8 cellular contexts compared by ENCODE assay signal in genomic region chr6:149990109-149990671, GRCh38. TPM values are rescaled to one million over a fixed set of nuclear protein-coding genes. Genes with fewer than 3 reads are reported as not detected.
DNase-seq lines count a peak whose midpoint lies in the region; ATAC-seq and TF ChIP-seq lines count a peak whose summit lies in the region.

No MANE protein-coding gene starts in this region.

- no peaks in the 10 kb centered on the region for H3K9me3 ChIP-seq in CD8-positive, alpha-beta T cell (ENCODE audit: low read length)
- no peaks in the 10 kb centered on the region for H3K9me3 ChIP-seq in HUES6 (ENCODE audit: control insufficient read depth, insufficient read depth, low read depth, low read length)
- peaks cover 34% of the 10 kb centered on the region for H3K9me3 ChIP-seq in adipocyte (ENCODE audit: control insufficient read depth, low read length)
- no peaks in the 10 kb centered on the region for H3K9me3 ChIP-seq in prostate gland

- H3K9ac ChIP-seq in HUES6 (ENCODE audit: low read length) = no peak overlapping the region
- no peak overlapping the region for H3K9ac ChIP-seq in adipocyte (ENCODE audit: low read length)

- ATAC-seq in CD8-positive, alpha-beta T cell = peak; percentile 12
- no peak for ATAC-seq in HG03460 (IDR thresholded peaks at IDR 0.05; ENCODE audit: unreplicated experiment)
- no peak for ATAC-seq in GM19455 (IDR thresholded peaks at IDR 0.05; ENCODE audit: unreplicated experiment)

- POLR2A ChIA-PET in CD8-positive, alpha-beta T cell (lab: Charles Lee) = interaction anchor here (1.4 kb wide), 1 partner anchor 49 kb away, joined by 4 read pairs; no protein-coding TSS in a partner anchor

- DNase-seq in CD8-positive, alpha-beta T cell = peak in 1 of 7 experiments; percentile 49
- DNase-seq in adipocyte (ENCODE audit: low read depth) = peak; percentile 11
- DNase-seq in middle frontal gyrus (ENCODE audit: extremely low spot score, low spot score) = no peak
- no peak for DNase-seq in prostate gland (ENCODE audit: low spot score)

- WGBS in prostate gland = 3% methylated on average over 39 of the region's 39 CpGs

- intact Hi-C loops in CD8-positive, alpha-beta T cell (cut with DNase I, micrococcal nuclease) = no loop called here
- intact Hi-C loops in prostate gland (cut with DNase I) = no loop called here

- no peaks in the 10 kb centered on the region for H3K36me3 ChIP-seq in CD8-positive, alpha-beta T cell (ENCODE audit: insufficient read depth, low read length)
- H3K36me3 ChIP-seq in HUES6 (ENCODE audit: control insufficient read depth, insufficient read depth, low read length) = no peaks in the 10 kb centered on the region
- no peaks in the 10 kb centered on the region for H3K36me3 ChIP-seq in adipocyte (ENCODE audit: control insufficient read depth, insufficient read depth, low read length, severe bottlenecking)
- H3K36me3 ChIP-seq in prostate gland = no peaks in the 10 kb centered on the region

- H3K4me1 ChIP-seq in CD8-positive, alpha-beta T cell (ENCODE audit: insufficient read depth, low read length) = peaks cover 26% of the 10 kb centered on the region
- H3K4me1 ChIP-seq in HUES6 (ENCODE audit: control insufficient read depth, insufficient read depth, low read length) = peaks cover 22% of the 10 kb centered on the region
- H3K4me1 ChIP-seq in adipocyte (ENCODE audit: control insufficient read depth, insufficient read depth, low read length) = peaks cover 15% of the 10 kb centered on the region
- peaks cover 10% of the 10 kb centered on the region for H3K4me1 ChIP-seq in prostate gland (replicated peaks)

- peaks cover 26% of the 10 kb centered on the region for H3K4me1 Mint-ChIP-seq in CD8-positive, alpha-beta T cell (ENCODE audit: low read depth)
- peaks cover 11% of the 10 kb centered on the region for H3K4me1 Mint-ChIP-seq in nephron

- peak overlapping the region; percentile 84 for H3K4me3 Mint-ChIP-seq in CD8-positive, alpha-beta T cell
- H3K4me3 Mint-ChIP-seq in nephron = peak overlapping the region; percentile 36 to 72 (median 50)

- H3K27me3 Mint-ChIP-seq in CD8-positive, alpha-beta T cell (ENCODE audit: low read depth) = peaks cover 82% of the 10 kb centered on the region
- peaks cover 100% of the 10 kb centered on the region for H3K27me3 Mint-ChIP-seq in nephron (ENCODE audit: low read depth)

- no peak overlapping the region for H3K27ac ChIP-seq in CD8-positive, alpha-beta T cell (ENCODE audit: low read depth, low read length)
- H3K27ac ChIP-seq in HUES6 (ENCODE audit: low read depth, low read length) = no peak overlapping the region
- no peak overlapping the region for H3K27ac ChIP-seq in prostate gland

- no peak overlapping the region for H3K27ac Mint-ChIP-seq in CD8-positive, alpha-beta T cell
- no peak overlapping the region for H3K27ac Mint-ChIP-seq in nephron

- no peaks in the 10 kb centered on the region for H3K36me3 Mint-ChIP-seq in CD8-positive, alpha-beta T cell
- no peaks in the 10 kb centered on the region for H3K36me3 Mint-ChIP-seq in nephron (ENCODE audit: low read depth)

- H3K4me3 ChIP-seq in CD8-positive, alpha-beta T cell (ENCODE audit: low read depth, low read length) = peak overlapping the region; percentile 57
- H3K4me3 ChIP-seq in HUES6 (ENCODE audit: low read depth, low read length) (peak overlapping the region; percentile 54), adipocyte (ENCODE audit: low read length) (peak overlapping the region; percentile 65), prostate gland (no peak overlapping the region)

- H3K9me3 Mint-ChIP-seq in CD8-positive, alpha-beta T cell = peaks cover 8% of the 10 kb centered on the region
- peaks cover 40% of the 10 kb centered on the region for H3K9me3 Mint-ChIP-seq in nephron

- H3K27me3 ChIP-seq in CD8-positive, alpha-beta T cell (ENCODE audit: insufficient read depth, low read length) = peaks cover 42% of the 10 kb centered on the region
- H3K27me3 ChIP-seq in HUES6 (ENCODE audit: control insufficient read depth, insufficient read depth, low read length) (peaks cover 100% of the 10 kb centered on the region), adipocyte (replicated peaks; ENCODE audit: control insufficient read depth, insufficient read depth, low read length) (peaks cover 97% of the 10 kb centered on the region), prostate gland (replicated peaks; ENCODE audit: insufficient read depth) (peaks cover 43% of the 10 kb centered on the region)

- TF ChIP-seq POLR2A in prostate gland (IDR thresholded peaks at IDR 0.05) = no peak

- no peak for TF ChIP-seq CTCF in CD8-positive, alpha-beta T cell (IDR thresholded peaks at IDR 0.05)
- no peak for TF ChIP-seq CTCF in nephron (IDR thresholded peaks at IDR 0.05; ENCODE audit: unreplicated experiment in 3 of 3)
- TF ChIP-seq CTCF in prostate gland (IDR thresholded peaks at IDR 0.05) = no peak

- CTCF ChIA-PET in CD8-positive, alpha-beta T cell (lab: Charles Lee) = interaction anchor here (0.8 kb wide), 1 partner anchor 17 kb away, joined by 6 read pairs; no protein-coding TSS in a partner anchor

RNA-seq across cellular contexts. Expression of gene ULBP1, which starts 26.4 kb away (rescaled TPM):
- under 1 TPM; 0.28 to 0.41 TPM for total RNA-seq in CD8-positive, alpha-beta T cell
- 1 to 10 TPM in 1 of 2 donors, not detected in 1; 2.8 TPM for total RNA-seq in prostate gland

RNA-seq across cellular contexts. Expression of gene RAET1L, which starts 35.1 kb away (rescaled TPM):
- not detected for total RNA-seq in CD8-positive, alpha-beta T cell
- not detected for total RNA-seq in prostate gland

RNA-seq across cellular contexts. Expression of gene ULBP2, which starts 48.4 kb away (rescaled TPM):
- total RNA-seq in CD8-positive, alpha-beta T cell = 1 to 10 TPM; 7.2 to 9.7 TPM
- under 1 TPM; 0.32 to 0.40 TPM for total RNA-seq in prostate gland

Comparison
In these comparisons a context has a peak if more than half of its experiments do, and no peak if none do; other contexts are left out.
1. H3K4me3 ChIP-seq: peak in CD8-positive, alpha-beta T cell (single experiment), HUES6 (single experiment) and adipocyte (single experiment); none in prostate gland (0 of 2).
2. RNA of gene ULBP2, which starts 48.4 kb away (total RNA-seq): 7.2 to 9.7 TPM in CD8-positive, alpha-beta T cell; 0.32 to 0.40 TPM in prostate gland; every median in the first group is over 4 times any median in the second.